ENCODE assay signal across 8 cellular contexts in the genomic region with DNA sequence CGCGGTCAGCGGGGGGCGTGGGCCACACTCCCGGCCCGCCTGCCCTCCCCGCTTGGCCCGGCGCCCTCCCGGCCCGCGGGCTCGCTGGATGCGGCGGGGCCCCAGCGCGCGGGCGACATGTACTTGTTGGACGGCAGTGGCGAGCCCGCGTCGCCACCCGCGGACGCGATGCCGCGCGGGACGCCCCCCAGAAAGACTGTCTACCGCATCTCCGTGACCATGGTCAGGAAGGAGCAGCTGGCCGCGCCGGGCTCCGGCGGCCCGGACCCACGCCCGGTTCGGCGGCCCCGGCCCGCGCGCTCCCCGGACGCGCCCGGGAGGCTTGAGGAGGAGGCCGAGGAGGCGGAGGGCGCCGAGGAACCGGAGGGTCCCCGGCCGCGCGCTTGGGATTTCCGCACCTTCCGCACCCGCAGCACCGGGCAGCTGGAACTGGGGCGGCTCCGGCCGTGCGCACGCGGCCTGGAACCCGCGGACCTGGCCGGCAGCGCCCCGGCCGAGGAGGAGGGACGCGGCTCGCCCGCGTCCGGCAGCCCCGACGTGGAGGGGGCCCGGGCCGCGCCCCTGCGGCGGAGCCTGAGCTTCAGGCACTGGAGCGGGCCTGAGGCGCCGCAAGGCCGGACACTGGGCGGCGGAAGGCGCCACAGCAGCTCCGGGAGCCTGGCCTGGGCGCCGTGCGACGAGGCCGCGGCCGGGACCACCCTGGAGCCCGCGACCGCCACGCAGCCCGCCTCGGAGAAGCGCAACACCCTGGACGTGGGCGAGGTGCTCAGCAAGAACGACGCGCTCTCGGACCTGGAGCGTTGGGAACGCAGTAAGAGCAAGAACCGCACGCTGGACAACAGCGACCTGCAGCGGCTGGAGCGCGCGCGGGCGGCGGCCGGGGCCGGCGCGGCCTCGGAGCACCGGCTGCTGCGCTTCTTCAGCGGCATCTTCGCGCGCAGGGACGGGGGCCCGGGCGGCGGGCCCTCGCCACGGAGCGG.
DNase-seq lines count a peak whose midpoint lies in the region; ATAC-seq and TF ChIP-seq lines count a peak whose summit lies in the region.

No MANE protein-coding gene starts in this region.

- peaks cover 25% of the 10 kb centered on the region for H3K27me3 Mint-ChIP-seq in H9 (ENCODE audit: low read depth)
- peaks cover 30% of the 10 kb centered on the region for H3K27me3 Mint-ChIP-seq in nephron progenitor cell (ENCODE audit: low read depth, poor library complexity)
- peaks cover 51% of the 10 kb centered on the region for H3K27me3 Mint-ChIP-seq in activated CD4-positive, alpha-beta T cell treated with anti-CD3 and anti-CD28 coated beads for 36 hours

- no peak overlapping the region for H3K27ac Mint-ChIP-seq in H9
- no peak overlapping the region for H3K27ac Mint-ChIP-seq in nephron progenitor cell
- H3K27ac Mint-ChIP-seq in activated CD4-positive, alpha-beta T cell treated with anti-CD3 and anti-CD28 coated beads for 36 hours: no peak overlapping the region

- H3K4me2 ChIP-seq in H9 (ENCODE audit: insufficient read depth, insufficient read length, low read length): peak overlapping the region; percentile 47

- no peak overlapping the region for H3K4ac ChIP-seq in H9 (ENCODE audit: low read depth, low read length)

- H2AFZ ChIP-seq in H9 (ENCODE audit: low read length): no peak overlapping the region

- H3K9me3 ChIP-seq in H9 (ENCODE audit: control insufficient read depth, low read depth, low read length): no peaks in the 10 kb centered on the region

- H3K79me2 ChIP-seq in H9 (ENCODE audit: insufficient read depth, low read length): peaks cover 3% of the 10 kb centered on the region; the same call in 1 of the 2 replicates

- no peak for ATAC-seq in HG02763 (IDR thresholded peaks at IDR 0.05; ENCODE audit: unreplicated experiment)
- ATAC-seq in activated CD4-positive, alpha-beta T cell treated with anti-CD3 and anti-CD28 coated beads for 36 hours: no peak

- CTCF ChIA-PET in RWPE1 (lab: Yijun Ruan, JAX): interaction anchor here (0.6 to 1.2 kb wide), 3 partner anchors 50 to 76 kb away, joined by 3 to 10 read pairs (median 4); no protein-coding TSS in a partner anchor
- CTCF ChIA-PET in activated CD4-positive, alpha-beta T cell treated with anti-CD3 and anti-CD28 coated beads for 36 hours (lab: Charles Lee): interaction anchor here (0.5 kb wide), 1 partner anchor 1119 kb away, joined by 3 read pairs; no protein-coding TSS in a partner anchor

- H2BK12ac ChIP-seq in H9 (ENCODE audit: insufficient read length, low read depth, low read length): no peak overlapping the region

- H3K23me2 ChIP-seq in H9 (ENCODE audit: insufficient read length, low read depth, low read length, poor library complexity, severe bottlenecking): peaks cover 11% of the 10 kb centered on the region

- POLR2A ChIA-PET in RWPE1 (lab: Yijun Ruan, JAX; ENCODE audit: low non-redundant PET): no interaction called here
- POLR2A ChIA-PET in activated CD4-positive, alpha-beta T cell treated with anti-CD3 and anti-CD28 coated beads for 36 hours (lab: Charles Lee): no interaction called here

- no peak overlapping the region for H3K9ac ChIP-seq in H9 (ENCODE audit: extremely low read depth, insufficient read length, low read length)

- H4K5ac ChIP-seq in H9 (ENCODE audit: insufficient read length, low read depth, low read length): no peak overlapping the region

- peaks cover 8% of the 10 kb centered on the region; the same call in 1 of the 2 replicates for H3K4me1 ChIP-seq in H9 (ENCODE audit: insufficient read depth, low read length)

- intact Hi-C loops in activated CD4-positive, alpha-beta T cell treated with anti-CD3 and anti-CD28 coated beads for 36 hours (cut with DNase I, micrococcal nuclease): loop anchor here (5.0 to 10.0 kb wide), 3 partner anchors 173 to 497 kb away; a partner anchor contains a TSS

- H3K56ac ChIP-seq in H9 (ENCODE audit: insufficient read length, low read depth, low read length): no peak overlapping the region

- H2BK5ac ChIP-seq in H9 (ENCODE audit: insufficient read length, low read length): no peak overlapping the region

- no CpG with 5 or more reads among the region's 148 CpGs for WGBS in H9 (ENCODE audit: extremely low coverage, insufficient read length, low lambda C conversion rate)

- no peak overlapping the region for H2BK15ac ChIP-seq in H9 (ENCODE audit: low read depth, low read length)

- in situ Hi-C loops in GM13977 (cut with MboI; ENCODE audit: low pct_unique_long_range_greater_than_20kb, low sequenced_read_pairs, unreplicated experiment): no loop called here

- peak; percentile 60; the same call in 2 of the 3 replicates for TF ChIP-seq CTCF in H9 (conservative IDR thresholded peaks at IDR 0.05)
- peak; percentile 71 for TF ChIP-seq CTCF in RWPE1 (conservative IDR thresholded peaks at IDR 0.05; ENCODE audit: low read depth)
- TF ChIP-seq CTCF in fibroblast of the aortic adventitia (IDR thresholded peaks at IDR 0.05; ENCODE audit: insufficient read depth, low read length): peak; percentile 62
- TF ChIP-seq CTCF in nephron progenitor cell (IDR thresholded peaks at IDR 0.05): peak; percentile 10
- TF ChIP-seq CTCF in GM13977 (IDR thresholded peaks at IDR 0.05; ENCODE audit: extremely low read depth, insufficient read depth, missing control alignments): no peak

- H3K4me3 ChIP-seq in fibroblast of the aortic adventitia (ENCODE audit: low read depth, low read length): peak overlapping the region; percentile 62

- no peaks in the 10 kb centered on the region; the same call in 1 of the 2 replicates for H3K27me3 ChIP-seq in H9 (ENCODE audit: insufficient read depth, low read length)

- no peak overlapping the region; the same call in 1 of the 2 replicates for H3K14ac ChIP-seq in H9 (ENCODE audit: insufficient read depth, low read length)

- no peak overlapping the region for H2AK5ac ChIP-seq in H9 (ENCODE audit: insufficient read length, low read length)

- H3T11ph ChIP-seq in H9 (ENCODE audit: low read length): no peak overlapping the region

- no peaks in the 10 kb centered on the region for H4K20me1 ChIP-seq in H9 (ENCODE audit: control insufficient read depth, insufficient read depth, insufficient read length)

- H3K36me3 Mint-ChIP-seq in H9 (ENCODE audit: insufficient read depth in 1 of 3, low read depth in 3 of 3) (no peaks in the 10 kb centered on the region), nephron progenitor cell (ENCODE audit: low read depth) (no peaks in the 10 kb centered on the region)
- no peaks in the 10 kb centered on the region for H3K36me3 Mint-ChIP-seq in activated CD4-positive, alpha-beta T cell treated with anti-CD3 and anti-CD28 coated beads for 36 hours (ENCODE audit: low read depth)

- H2BK20ac ChIP-seq in H9 (ENCODE audit: low read depth, low read length, poor library complexity, severe bottlenecking): no peak overlapping the region

- no peaks in the 10 kb centered on the region for H3K9me3 Mint-ChIP-seq in H9
- H3K9me3 Mint-ChIP-seq in nephron progenitor cell: no peaks in the 10 kb centered on the region
- no peaks in the 10 kb centered on the region for H3K9me3 Mint-ChIP-seq in activated CD4-positive, alpha-beta T cell treated with anti-CD3 and anti-CD28 coated beads for 36 hours (ENCODE audit: low read depth)

- H3K27ac ChIP-seq in H9 (ENCODE audit: insufficient read length, low read depth, low read length) (no peak overlapping the region), RWPE1 (peak overlapping the region; percentile 52)

- peak; percentile 62 for DNase-seq in H9
- peak; percentile 51 for DNase-seq in RWPE1 (ENCODE audit: low spot score)
- DNase-seq in fibroblast of the aortic adventitia (ENCODE audit: low read depth): peak; percentile 78
- peak; percentile 72 for DNase-seq in nephron progenitor cell
- DNase-seq in cortex of kidney (lab: John Stamatoyannopoulos, UW): no peak
- no peak for DNase-seq in GM13977 (ENCODE audit: low spot score)
- DNase-seq in activated CD4-positive, alpha-beta T cell treated with anti-CD3 and anti-CD28 coated beads for 36 hours: no peak

- no peak overlapping the region for H2BK120ac ChIP-seq in H9 (ENCODE audit: low read depth, low read length, poor library complexity, severe bottlenecking)

- peak overlapping the region in 1 of 2 experiments; percentile 60; a peak in 1 of 5 replicates for H3K4me3 Mint-ChIP-seq in H9
- H3K4me3 Mint-ChIP-seq in nephron progenitor cell: no peak overlapping the region
- H3K4me3 Mint-ChIP-seq in activated CD4-positive, alpha-beta T cell treated with anti-CD3 and anti-CD28 coated beads for 36 hours: no peak overlapping the region

- H3K4me1 Mint-ChIP-seq in H9: peaks cover 36 to 46% of the 10 kb centered on the region in 2 experiments
- H3K4me1 Mint-ChIP-seq in nephron progenitor cell: peaks cover 55% of the 10 kb centered on the region
- H3K4me1 Mint-ChIP-seq in activated CD4-positive, alpha-beta T cell treated with anti-CD3 and anti-CD28 coated beads for 36 hours: peaks cover 7% of the 10 kb centered on the region

- H4K8ac ChIP-seq in H9 (replicated peaks; ENCODE audit: insufficient read length, low read depth, low read length): no peak overlapping the region

- H3K18ac ChIP-seq in H9 (ENCODE audit: insufficient read length, low read depth, low read length): no peak overlapping the region

- H4K91ac ChIP-seq in H9 (ENCODE audit: insufficient read length, low read depth, low read length): no peak overlapping the region

- H3K23ac ChIP-seq in H9 (ENCODE audit: insufficient read length, low read depth, low read length): no peak overlapping the region

- H3K79me1 ChIP-seq in H9 (ENCODE audit: insufficient read depth, low read depth, low read length, poor library complexity, severe bottlenecking): no peaks in the 10 kb centered on the region

Comparison
In these comparisons a context has a peak if more than half of its experiments do, and no peak if none do; other contexts are left out.
1. DNase-seq: peak in H9 (single experiment), RWPE1 (single experiment), fibroblast of the aortic adventitia (single experiment) and nephron progenitor cell (single experiment); none in cortex of kidney (single experiment), GM13977 (single experiment) and activated CD4-positive, alpha-beta T cell treated with anti-CD3 and anti-CD28 coated beads for 36 hours (single experiment).